In the genomic region with DNA sequence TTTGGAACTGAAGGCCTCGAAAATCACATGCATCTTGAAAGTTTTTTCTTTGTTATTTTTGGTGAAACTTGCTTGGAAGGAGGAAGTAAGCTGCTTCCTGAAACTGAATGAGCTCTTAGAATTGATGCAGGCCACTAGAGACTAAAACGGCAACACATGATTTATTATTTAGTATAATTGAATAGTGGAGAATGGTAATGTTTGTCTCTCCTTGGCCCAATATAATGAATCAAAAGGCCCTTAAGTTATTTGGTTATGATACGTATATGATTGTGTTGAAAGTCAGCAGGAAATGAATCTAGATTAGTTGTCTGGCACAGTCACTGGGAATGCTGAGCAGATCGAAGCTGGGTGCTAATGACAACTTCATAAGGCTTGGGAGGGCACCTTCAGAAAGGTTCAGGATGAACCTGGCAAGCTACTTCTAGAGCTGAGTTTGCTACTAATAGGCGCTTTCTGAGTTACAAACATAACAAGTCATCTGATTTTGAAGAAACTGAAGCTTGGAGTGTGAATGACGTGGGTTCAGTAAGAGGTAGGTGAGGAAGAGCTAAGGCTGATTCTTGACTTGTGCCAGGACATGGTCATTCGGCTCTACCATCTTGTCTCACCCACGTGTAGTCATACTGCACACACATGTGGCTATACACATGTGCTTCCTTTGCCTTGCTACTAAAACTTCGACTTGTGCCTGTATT, we compare ENCODE assay signal across 9 cellular contexts. TPM values are rescaled to one million over a fixed set of nuclear protein-coding genes. Genes with fewer than 3 reads are reported as not detected.
DNase-seq lines count a peak whose midpoint lies in the region; FAIRE-seq lines count a peak whose summit lies in the region.
"Had no signal": no experiment of that assay in that cellular context is flagged by ENCODE, and none has a peak within 500 bp of the region (broad histone marks: within the 10 kb centered on the region; RNA-seq: fewer than 3 reads in every experiment).

No MANE protein-coding gene starts in this region.

- no peak for FAIRE-seq in urothelium cell line (lab: Jason Lieb, UNC)

- peak overlapping the region; percentile 41 for H3K27ac ChIP-seq in epithelial cell of prostate

- peak; percentile 16 for DNase-seq in GF-D8 (lab: John Stamatoyannopoulos, UW)
- DNase-seq in NOMO-1 (lab: John Stamatoyannopoulos, UW; ENCODE audit: unreplicated experiment in 2 of 2), result peak; percentile 61 to 76
- DNase-seq in epithelial cell of prostate (ENCODE audit: low read depth, low spot score), result no peak
- DNase-seq in pulmonary artery endothelial cell (ENCODE audit: low read depth, low spot score), result peak; percentile 72
- no peak for DNase-seq in iPS-NIHi11 (ENCODE audit: low spot score)
- no peak for DNase-seq in COR-L47 (lab: John Stamatoyannopoulos, UW)
- DNase-seq in OCI-M2 (lab: John Stamatoyannopoulos, UW; ENCODE audit: unreplicated experiment), result no peak
- DNase-seq in urothelium cell line (ENCODE audit: low spot score), result no peak
- DNase-seq: NCI-H510A had no signal

RNA-seq across cellular contexts. Expression of a gene that starts 56.2 kb away (rescaled TPM):
- 132 and 136 TPM in 2 replicates for total RNA-seq in pulmonary artery endothelial cell

Comparison
In these comparisons a context has a peak if more than half of its experiments do, and no peak if none do; other contexts are left out.
1. DNase-seq: peak in GF-D8 (single experiment), NOMO-1 (2 of 2) and pulmonary artery endothelial cell (single experiment); none in epithelial cell of prostate (single experiment), iPS-NIHi11 (single experiment), COR-L47 (single experiment), OCI-M2 (single experiment) and urothelium cell line (single experiment).